8 cellular contexts compared by ENCODE assay signal in genomic region chr7:5692112-5692844, GRCh38.
DNase-seq lines count a peak whose midpoint lies in the region; ATAC-seq and TF ChIP-seq lines count a peak whose summit lies in the region.

No MANE protein-coding gene starts in this region.

- peaks cover 41 to 98% (median 70%) of the 10 kb centered on the region in 4 donors for H3K4me1 Mint-ChIP-seq in CD4-positive, CD25-positive, alpha-beta regulatory T cell

- peaks cover 62% of the 10 kb centered on the region for H3K4me1 ChIP-seq in CD4-positive, CD25-positive, alpha-beta regulatory T cell (ENCODE audit: control insufficient read depth, insufficient read depth, low read length, poor library complexity, severe bottlenecking)
- peaks cover 84 to 100% of the 10 kb centered on the region in 2 donors for H3K4me1 ChIP-seq in left lung

- DNase-seq in CD4-positive, CD25-positive, alpha-beta regulatory T cell = no peak
- DNase-seq in NCI-H2171 (lab: John Stamatoyannopoulos, UW) (peak; percentile 17), cardiac fibroblast (ENCODE audit: low read depth in 2 of 2) (peak; percentile 97 to 100), left lung (no peak), substantia nigra (lab: John Stamatoyannopoulos, UW) (peak in 33 of 49 donors; percentile 20 to 72 (median 47)), NCI-H1694 treated with DMSO at 0.1 percent for 48 hours (lab: John Stamatoyannopoulos, UW) (no peak)
- DNase-seq in stimulated activated CD8-positive, alpha-beta memory T cell treated with anti-CD3 and anti-CD28 coated beads, Interleukin-4, amount 100 ng/mL, for 48 hours = no peak

- ATAC-seq in CD4-positive, CD25-positive, alpha-beta regulatory T cell (ENCODE audit: low read depth in 2 of 2) = no peak
- ATAC-seq in left lung (peak; percentile 52), HG03280 (IDR thresholded peaks at IDR 0.05; ENCODE audit: unreplicated experiment) (no peak)

- peak overlapping the region in 2 of 3 donors; percentile 63 to 65 for H3K27ac Mint-ChIP-seq in CD4-positive, CD25-positive, alpha-beta regulatory T cell

- TF ChIP-seq CTCF in cardiac fibroblast (IDR thresholded peaks at IDR 0.05; ENCODE audit: low read depth, low read length) (no peak), left lung (IDR thresholded peaks at IDR 0.05) (no peak)

- peak overlapping the region in 1 of 4 donors; percentile 19 for H3K4me3 Mint-ChIP-seq in CD4-positive, CD25-positive, alpha-beta regulatory T cell

- no peaks in the 10 kb centered on the region for H3K9me3 ChIP-seq in CD4-positive, CD25-positive, alpha-beta regulatory T cell (ENCODE audit: control insufficient read depth in 2 of 2, low read length in 2 of 2)
- no peaks in the 10 kb centered on the region for H3K9me3 ChIP-seq in left lung

- no peaks in the 10 kb centered on the region for H3K27me3 Mint-ChIP-seq in CD4-positive, CD25-positive, alpha-beta regulatory T cell

- H3K27me3 ChIP-seq in CD4-positive, CD25-positive, alpha-beta regulatory T cell (ENCODE audit: control insufficient read depth, insufficient read depth, low read length) = no peaks in the 10 kb centered on the region
- no peaks in the 10 kb centered on the region for H3K27me3 ChIP-seq in left lung

- intact Hi-C loops in left lung (cut with DNase I) = no loop called here

- H3K36me3 ChIP-seq in CD4-positive, CD25-positive, alpha-beta regulatory T cell (ENCODE audit: control insufficient read depth, insufficient read depth, low read length) = peaks cover 9% of the 10 kb centered on the region
- H3K36me3 ChIP-seq in left lung = peaks cover 0 to 4% of the 10 kb centered on the region in 2 donors

- H3K27ac ChIP-seq in CD4-positive, CD25-positive, alpha-beta regulatory T cell (ENCODE audit: insufficient read depth, low read length, poor library complexity, severe bottlenecking) = no peak overlapping the region
- H3K27ac ChIP-seq in left lung (peak overlapping the region; percentile 85 to 89), substantia nigra (ENCODE audit: low read depth, low read length, poor library complexity, severe bottlenecking) (peak overlapping the region; percentile 65)

- H3K4me3 ChIP-seq in CD4-positive, CD25-positive, alpha-beta regulatory T cell (ENCODE audit: low read depth, low read length) = peak overlapping the region; percentile 20
- peak overlapping the region in 1 of 2 donors; percentile 36 for H3K4me3 ChIP-seq in cardiac fibroblast (replicated peaks in 1 of 2; ENCODE audit: low read depth in 2 of 2, low read length in 2 of 2)
- H3K4me3 ChIP-seq in left lung = no peak overlapping the region

- peaks cover 15% of the 10 kb centered on the region for H3K36me3 Mint-ChIP-seq in CD4-positive, CD25-positive, alpha-beta regulatory T cell

- H3K9me3 Mint-ChIP-seq in CD4-positive, CD25-positive, alpha-beta regulatory T cell = no peaks in the 10 kb centered on the region

Comparison
In these comparisons a context has a peak if more than half of its experiments do, and no peak if none do; other contexts are left out.
1. DNase-seq: peak in NCI-H2171 (single experiment), cardiac fibroblast (2 of 2) and substantia nigra (33 of 49); none in CD4-positive, CD25-positive, alpha-beta regulatory T cell (0 of 3), left lung (0 of 2), stimulated activated CD8-positive, alpha-beta memory T cell treated with anti-CD3 and anti-CD28 coated beads, Interleukin-4, amount 100 ng/mL, for 48 hours (single experiment) and NCI-H1694 treated with DMSO at 0.1 percent for 48 hours (single experiment).